Comparison of ENCODE assay signal across 8 cellular contexts in genomic region chr1:154272217-154272998, GRCh38. TPM values are rescaled to one million over a fixed set of nuclear protein-coding genes. Genes with fewer than 3 reads are reported as not detected.
A peak's percentile ranks its signal among the peaks of the same experiment; 100 is the strongest.
DNase-seq lines count a peak whose midpoint lies in the region; ATAC-seq, FAIRE-seq and TF ChIP-seq lines count a peak whose summit lies in the region.

TSS of gene HAX1 (plus strand) at chr1:154272629. CDS start at chr1:154272724, 95 bp downstream.

- H3K36me3 ChIP-seq in psoas muscle (ENCODE audit: insufficient read depth in 1 of 2, low read depth in 1 of 2) (peaks cover 11 to 66% of the 10 kb centered on the region in 2 donors), uterus (no peaks in the 10 kb centered on the region)

- H3K4me1 ChIP-seq in psoas muscle (peaks cover 13% of the 10 kb centered on the region), uterus (peaks cover 0 to 7% of the 10 kb centered on the region in 2 donors)

- H3K4me3 ChIP-seq in psoas muscle (peak within 1 kb of the TSS; percentile 80), uterus (peak within 1 kb of the TSS; percentile 76 to 81)

- TF ChIP-seq CTCF in psoas muscle (IDR thresholded peaks at IDR 0.05) (peak; percentile 83), uterus (IDR thresholded peaks at IDR 0.05) (peak; percentile 77 to 88 (median 84))

- H3K27me3 ChIP-seq in psoas muscle (ENCODE audit: insufficient read depth in 3 of 3, low read length in 2 of 3), result no peaks in the 10 kb centered on the region
- no peaks in the 10 kb centered on the region for H3K27me3 ChIP-seq in uterus

- FAIRE-seq in GM12891 (lab: Jason Lieb, UNC), result peak; percentile 98

- TF ChIP-seq POLR2A in GM12891 (IDR thresholded peaks at IDR 0.05; ENCODE audit: low read depth, low read length), result peak; percentile 82
- TF ChIP-seq POLR2A in uterus (IDR thresholded peaks at IDR 0.05), result peak; percentile 69 to 73

- H3K9me3 ChIP-seq in psoas muscle (no peaks in the 10 kb centered on the region), uterus (no peaks in the 10 kb centered on the region)

- intact Hi-C loops in T-helper 1 cell treated with Interleukin-12 subunit alpha and Interleukin-12 subunit beta and Interleukin-4 antibody, amounts not matched to agents 30 ng/mL and 1 ng/mL, for 36 hours (cut with micrococcal nuclease), result loop anchor here (1.0 to 10.0 kb wide), 16 partner anchors 52 to 640 kb away; partner anchors contain the start of genes ADAR, CHTOP, RPS27 and UBAP2L
- intact Hi-C loops in left ventricle myocardium superior (cut with micrococcal nuclease), result no loop called here
- intact Hi-C loops in psoas muscle (cut with DNase I), result loop anchor here (5.0 to 10.0 kb wide), 2 partner anchors 75 to 278 kb away; partner anchors contain the start of gene RPS27 (in 1 of the 2)
- intact Hi-C loops in uterus (cut with DNase I; ENCODE audit: low total_unique reads), result no loop called here

- H3K27ac ChIP-seq in psoas muscle (peak within 1 kb of the TSS; percentile 86), uterus (peak within 1 kb of the TSS; percentile 93 to 95)

- WGBS in psoas muscle, 3 donors, result 0% methylated on average over 47 of the region's 47 CpGs

- DNase-seq in GM12891 (ENCODE audit: insufficient read length, low spot score) (peak; percentile 75), NCI-H146 (lab: John Stamatoyannopoulos, UW) (peak; percentile 91), amniotic stem cell (lab: John Stamatoyannopoulos, UW) (peak; percentile 97), left ventricle myocardium superior (peak; percentile 93), psoas muscle (peak; percentile 92 to 95), uterus (peak; percentile 95 to 96)

- ATAC-seq in HG02852 (IDR thresholded peaks at IDR 0.05; ENCODE audit: unreplicated experiment), result peak; percentile 87
- ATAC-seq in left ventricle myocardium superior, result peak; percentile 92
- ATAC-seq in psoas muscle, result peak; percentile 91 to 94 (median 92)

TF ChIP-seq in GM12891, 5 proteins besides CTCF, POLR2A, EP300 and RAD21:
- peak; percentile 79 for TF ChIP-seq SPI1 (IDR thresholded peaks at IDR 0.05; ENCODE audit: low read depth, low read length)
- peak; percentile 67; the same call in 1 of the 2 replicates for TF ChIP-seq POU2F2 (IDR thresholded peaks at IDR 0.05; ENCODE audit: low read depth, low read length)
- TF ChIP-seq POLR2AphosphoS5 (IDR thresholded peaks at IDR 0.05; ENCODE audit: low read depth, low read length), result peak; percentile 77
- peak; percentile 93 for TF ChIP-seq TAF1 (IDR thresholded peaks at IDR 0.05; ENCODE audit: low read depth, low read length)
- peak; percentile 66 for TF ChIP-seq PAX5 (IDR thresholded peaks at IDR 0.05; ENCODE audit: insufficient read depth, low read length, severe bottlenecking)

RNA-seq across cellular contexts. Expression of gene HAX1, which starts in this region (rescaled TPM):
- 109 TPM for polyA plus RNA-seq in GM12891 (2012; ENCODE audit: low read depth, missing spikeins)
- 115 and 116 TPM in 2 replicates for total RNA-seq in T-helper 1 cell treated with Interleukin-12 subunit alpha and Interleukin-12 subunit beta and Interleukin-4 antibody, amounts not matched to agents 30 ng/mL and 1 ng/mL, for 36 hours
- total RNA-seq in left ventricle myocardium superior, result 181 TPM
- 100 to 1,000 TPM; 122 to 148 (median 136) TPM for total RNA-seq in psoas muscle
- polyA plus RNA-seq in psoas muscle, result 100 to 1,000 TPM; 110 to 154 (median 143) TPM
- 10 to 100 TPM; 50.5 to 78.8 (median 69.4) TPM for total RNA-seq in uterus

Comparison
In these comparisons a context has a peak if more than half of its experiments do, and no peak if none do; other contexts are left out.
1. Peak in every context shown above with its lines: DNase-seq, ATAC-seq, H3K4me3 ChIP-seq and H3K27ac ChIP-seq.
2. intact Hi-C loops: an anchor here in T-helper 1 cell treated with Interleukin-12 subunit alpha and Interleukin-12 subunit beta and Interleukin-4 antibody, amounts not matched to agents 30 ng/mL and 1 ng/mL, for 36 hours (1.0 to 10.0 kb wide) and psoas muscle (5.0 to 10.0 kb wide); none called in left ventricle myocardium superior and uterus.